8 cellular contexts compared by ENCODE assay signal in genomic region chr16:85615852-85616607, GRCh38. TPM values are rescaled to one million over a fixed set of nuclear protein-coding genes. Genes with fewer than 3 reads are reported as not detected.
A peak's percentile ranks its signal among the peaks of the same experiment; 100 is the strongest.
DNase-seq lines count a peak whose midpoint lies in the region; ATAC-seq and TF ChIP-seq lines count a peak whose summit lies in the region.

No MANE protein-coding gene starts in this region.

- WGBS in esophagus muscularis mucosa, result 37% methylated on average over 13 of the region's 21 CpGs

- H3K27me3 Mint-ChIP-seq in activated T-cell treated with anti-CD3 and anti-CD28 coated beads, Interleukin-2, amount 50 U/mL, for 4 hours (ENCODE audit: low read depth), result peaks cover 5% of the 10 kb centered on the region
- H3K27me3 Mint-ChIP-seq in naive thymus-derived CD4-positive, alpha-beta T cell, result peaks cover 0 to 17% (median 7%) of the 10 kb centered on the region in 5 donors

- H3K9ac ChIP-seq in PC-3 (ENCODE audit: low read length), result no peak overlapping the region; the same call in 1 of the 2 replicates

- H3K27ac Mint-ChIP-seq in naive thymus-derived CD4-positive, alpha-beta T cell, result peak overlapping the region in 1 of 9 donors; percentile 32
- H3K27ac Mint-ChIP-seq in stimulated activated effector memory CD8-positive, alpha-beta T cell treated with anti-CD3 and anti-CD28 coated beads, Interleukin-12 subunit alpha, Interleukin-12 subunit beta, amount 100 ng/mL, for 72 hours, result no peak overlapping the region

- H3K4me1 ChIP-seq in PC-3 (ENCODE audit: insufficient read depth, low read length) (peaks cover 30% of the 10 kb centered on the region), esophagus muscularis mucosa (peaks cover 51 to 63% (median 62%) of the 10 kb centered on the region in 4 donors)
- H3K4me1 ChIP-seq in naive thymus-derived CD4-positive, alpha-beta T cell (ENCODE audit: control insufficient read depth in 2 of 2, insufficient read depth in 2 of 2, low read length in 2 of 2), result peaks cover 22 to 37% of the 10 kb centered on the region in 2 donors

- peak; percentile 78 for DNase-seq in NCI-H1436 (lab: John Stamatoyannopoulos, UW)
- DNase-seq in NCI-H1436 treated with DMSO at 0.1 percent for 48 hours (lab: John Stamatoyannopoulos, UW), result no peak
- DNase-seq in PC-3, result peak; percentile 70
- DNase-seq in activated T-cell treated with anti-CD3 and anti-CD28 coated beads, Interleukin-2, amount 50 U/mL, for 4 hours, result peak; percentile 68
- peak; percentile 94 for DNase-seq in esophagus muscularis mucosa (ENCODE audit: extremely low spot score)
- DNase-seq in naive thymus-derived CD4-positive, alpha-beta T cell, result peak; percentile 53 to 81 (median 73)
- DNase-seq in stimulated activated effector memory CD8-positive, alpha-beta T cell treated with anti-CD3 and anti-CD28 coated beads, Interleukin-12 subunit alpha, Interleukin-12 subunit beta, amount 100 ng/mL, for 72 hours (ENCODE audit: low spot score in 2 of 2), result peak; percentile 79 to 92

- TF ChIP-seq EP300 in esophagus muscularis mucosa (IDR thresholded peaks at IDR 0.05), result no peak

- no peak for TF ChIP-seq POLR2A in esophagus muscularis mucosa (IDR thresholded peaks at IDR 0.05; ENCODE audit: low read depth)

- no peaks in the 10 kb centered on the region for H3K27me3 ChIP-seq in PC-3 (ENCODE audit: low read length)
- H3K27me3 ChIP-seq in esophagus muscularis mucosa, result no peaks in the 10 kb centered on the region
- H3K27me3 ChIP-seq in naive thymus-derived CD4-positive, alpha-beta T cell (ENCODE audit: control insufficient read depth in 2 of 2, insufficient read depth in 2 of 2, low read length in 2 of 2), result peaks cover 0 to 2% of the 10 kb centered on the region in 2 donors

- CTCF ChIA-PET in PC-3 (lab: Charles Lee), result interaction anchor here (0.6 to 1.4 kb wide), 3 partner anchors 58 to 200 kb away, joined by 3 read pairs; no protein-coding TSS in a partner anchor
- CTCF ChIA-PET in naive thymus-derived CD4-positive, alpha-beta T cell (lab: Charles Lee), result interaction anchor here (0.6 to 3.0 kb wide), 24 partner anchors 8 to 1429 kb away, joined by 3 to 14 read pairs (median 4); partner anchors contain the start of gene TAF1C

- H3K4me3 ChIP-seq in PC-3 (ENCODE audit: low read length), result peak overlapping the region; percentile 87
- H3K4me3 ChIP-seq in esophagus muscularis mucosa, result peak overlapping the region in 1 of 4 donors; percentile 6
- H3K4me3 ChIP-seq in naive thymus-derived CD4-positive, alpha-beta T cell (ENCODE audit: low read length), result peak overlapping the region; percentile 28

- no peaks in the 10 kb centered on the region for H3K9me3 Mint-ChIP-seq in activated T-cell treated with anti-CD3 and anti-CD28 coated beads, Interleukin-2, amount 50 U/mL, for 4 hours
- H3K9me3 Mint-ChIP-seq in naive thymus-derived CD4-positive, alpha-beta T cell, result no peaks in the 10 kb centered on the region
- H3K9me3 Mint-ChIP-seq in stimulated activated effector memory CD8-positive, alpha-beta T cell treated with anti-CD3 and anti-CD28 coated beads, Interleukin-12 subunit alpha, Interleukin-12 subunit beta, amount 100 ng/mL, for 72 hours, result no peaks in the 10 kb centered on the region

- H3K4me3 Mint-ChIP-seq in activated T-cell treated with anti-CD3 and anti-CD28 coated beads, Interleukin-2, amount 50 U/mL, for 4 hours, result peak overlapping the region; percentile 67
- peak overlapping the region; percentile 62 to 87 (median 80) for H3K4me3 Mint-ChIP-seq in naive thymus-derived CD4-positive, alpha-beta T cell
- H3K4me3 Mint-ChIP-seq in stimulated activated effector memory CD8-positive, alpha-beta T cell treated with anti-CD3 and anti-CD28 coated beads, Interleukin-12 subunit alpha, Interleukin-12 subunit beta, amount 100 ng/mL, for 72 hours, result peak overlapping the region; percentile 68

- H3K9me3 ChIP-seq in PC-3 (ENCODE audit: low read length) (no peaks in the 10 kb centered on the region), esophagus muscularis mucosa (no peaks in the 10 kb centered on the region)
- no peaks in the 10 kb centered on the region for H3K9me3 ChIP-seq in naive thymus-derived CD4-positive, alpha-beta T cell (ENCODE audit: control insufficient read depth in 2 of 3, low read length in 3 of 3)

- H3K27ac ChIP-seq in PC-3 (ENCODE audit: low read length) (peak overlapping the region; percentile 32; the same call in 1 of the 2 replicates), esophagus muscularis mucosa (replicated peaks in 1 of 4) (peak overlapping the region; percentile 16 to 92 (median 88))
- no peak overlapping the region for H3K27ac ChIP-seq in naive thymus-derived CD4-positive, alpha-beta T cell (ENCODE audit: low read depth, low read length)

- intact Hi-C loops in PC-3 (cut with micrococcal nuclease) (loop anchor here (10.0 kb wide), 1 partner anchor 221 kb away; no protein-coding TSS in a partner anchor), esophagus muscularis mucosa (cut with DNase I) (loop anchor here (10.0 kb wide), 1 partner anchor 301 kb away; no protein-coding TSS in a partner anchor)
- intact Hi-C loops in naive thymus-derived CD4-positive, alpha-beta T cell (cut with micrococcal nuclease), result loop anchor here (1.0 to 5.0 kb wide), 5 partner anchors 71 to 223 kb away; partner anchors contain the start of genes COX4I1 (in 1 of the 2), EMC8 (in 1 of the 2) and GINS2 (in 1 of the 2)

- BruUV-seq in PC-3 (replicated peaks; lab: Mats Ljungman, UMichigan), result TSS peak; percentile 3

- H3F3A ChIP-seq in PC-3 (ENCODE audit: low read length, unreplicated experiment), result peaks cover 5% of the 10 kb centered on the region

- POLR2A ChIA-PET in PC-3 (lab: Charles Lee; ENCODE audit: unreplicated experiment), result interaction anchor here (0.5 kb wide), 1 partner anchor 147 kb away, joined by 6 read pairs; no protein-coding TSS in a partner anchor
- POLR2A ChIA-PET in naive thymus-derived CD4-positive, alpha-beta T cell (lab: Charles Lee), result interaction anchor here (0.6 to 1.9 kb wide), 8 partner anchors 11 to 309 kb away, joined by 3 to 5 read pairs (median 3); no protein-coding TSS in a partner anchor

- peaks cover 3% of the 10 kb centered on the region; the same call in 1 of the 2 replicates for H3K36me3 ChIP-seq in PC-3 (ENCODE audit: low read depth, low read length)
- peaks cover 0 to 7% (median 0%) of the 10 kb centered on the region in 4 donors for H3K36me3 ChIP-seq in esophagus muscularis mucosa
- H3K36me3 ChIP-seq in naive thymus-derived CD4-positive, alpha-beta T cell (ENCODE audit: control insufficient read depth in 2 of 3, insufficient read depth in 3 of 3, low read length in 3 of 3), result no peaks in the 10 kb centered on the region

- H3K4me1 Mint-ChIP-seq in activated T-cell treated with anti-CD3 and anti-CD28 coated beads, Interleukin-2, amount 50 U/mL, for 4 hours (ENCODE audit: low read depth), result peaks cover 33% of the 10 kb centered on the region
- H3K4me1 Mint-ChIP-seq in naive thymus-derived CD4-positive, alpha-beta T cell, result peaks cover 23 to 46% (median 28%) of the 10 kb centered on the region in 7 donors
- peaks cover 39% of the 10 kb centered on the region for H3K4me1 Mint-ChIP-seq in stimulated activated effector memory CD8-positive, alpha-beta T cell treated with anti-CD3 and anti-CD28 coated beads, Interleukin-12 subunit alpha, Interleukin-12 subunit beta, amount 100 ng/mL, for 72 hours

- H2AFZ ChIP-seq in PC-3 (ENCODE audit: low read length), result no peak overlapping the region

- ATAC-seq in HG03108 (IDR thresholded peaks at IDR 0.05; ENCODE audit: unreplicated experiment), result peak; percentile 32
- no peak for ATAC-seq in PC-3
- ATAC-seq in activated T-cell treated with anti-CD3 and anti-CD28 coated beads, Interleukin-2, amount 50 U/mL, for 4 hours, result peak; percentile 42 to 49
- peak; percentile 87 for ATAC-seq in naive thymus-derived CD4-positive, alpha-beta T cell
- peak; percentile 75 for ATAC-seq in stimulated activated effector memory CD8-positive, alpha-beta T cell treated with anti-CD3 and anti-CD28 coated beads, Interleukin-12 subunit alpha, Interleukin-12 subunit beta, amount 100 ng/mL, for 72 hours

- H4K20me1 ChIP-seq in PC-3 (ENCODE audit: low read length), result peaks cover 44% of the 10 kb centered on the region

- H3K36me3 Mint-ChIP-seq in activated T-cell treated with anti-CD3 and anti-CD28 coated beads, Interleukin-2, amount 50 U/mL, for 4 hours (ENCODE audit: insufficient read depth), result no peaks in the 10 kb centered on the region
- H3K36me3 Mint-ChIP-seq in naive thymus-derived CD4-positive, alpha-beta T cell, result peaks cover 0 to 10% (median under 1%) of the 10 kb centered on the region in 5 donors
- peaks cover 5% of the 10 kb centered on the region for H3K36me3 Mint-ChIP-seq in stimulated activated effector memory CD8-positive, alpha-beta T cell treated with anti-CD3 and anti-CD28 coated beads, Interleukin-12 subunit alpha, Interleukin-12 subunit beta, amount 100 ng/mL, for 72 hours

- H3K9me2 ChIP-seq in PC-3 (replicated peaks; ENCODE audit: low read length), result no peaks in the 10 kb centered on the region

- TF ChIP-seq CTCF in PC-3 (conservative IDR thresholded peaks at IDR 0.05; ENCODE audit: low read depth, low read length), result peak; percentile 84
- TF ChIP-seq CTCF in esophagus muscularis mucosa (IDR thresholded peaks at IDR 0.05), result peak; percentile 72 to 85 (median 82)

- peak overlapping the region; percentile 91 for H3K4me2 ChIP-seq in PC-3 (ENCODE audit: low read length)

- peaks cover 74% of the 10 kb centered on the region for H3K79me2 ChIP-seq in PC-3 (ENCODE audit: low read length)

RNA-seq across cellular contexts. Expression of gene GSE1, which starts 2.9 kb away (rescaled TPM):
- total RNA-seq in PC-3 (2014; rRNA removed), result 38.4 and 60.8 TPM in 2 replicates
- 10 to 100 TPM; 15.5 to 15.6 (median 15.5) TPM for total RNA-seq in activated T-cell treated with anti-CD3 and anti-CD28 coated beads, Interleukin-2, amount 50 U/mL, for 4 hours
- total RNA-seq in esophagus muscularis mucosa, result 10 to 100 TPM; 45.4 to 79.4 (median 49.5) TPM
- 10 to 100 TPM in 4 of 5 experiments, 1 to 10 TPM in 1; 8.7 to 69.2 (median 33.3) TPM for total RNA-seq in naive thymus-derived CD4-positive, alpha-beta T cell
- polyA plus RNA-seq in naive thymus-derived CD4-positive, alpha-beta T cell, result under 1 TPM; 0.18 to 0.37 TPM
